In the genomic region with DNA sequence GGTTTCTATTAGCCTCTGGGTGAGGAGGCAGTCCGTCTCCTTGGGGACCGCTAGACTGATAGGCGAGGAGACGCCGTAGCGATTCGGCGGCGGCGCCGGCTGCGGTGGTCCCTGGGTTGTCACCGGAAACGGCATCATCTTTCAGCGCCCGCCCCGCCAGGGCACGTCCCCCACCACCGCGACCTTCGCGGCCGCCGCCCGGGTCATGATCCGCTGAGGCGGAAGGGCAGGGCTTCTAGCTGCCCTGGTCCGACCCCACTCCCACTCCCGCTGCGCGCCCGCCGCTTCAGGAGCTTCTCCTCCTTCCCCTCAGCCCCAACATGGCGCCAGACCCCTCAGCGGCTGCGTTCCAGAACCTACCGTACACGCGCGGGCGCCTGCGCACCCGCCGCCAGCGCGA, we compare ENCODE assay signal across 13 cellular contexts. TPM values are rescaled to one million over a fixed set of nuclear protein-coding genes. Genes with fewer than 3 reads are reported as not detected.
DNase-seq lines count a peak whose midpoint lies in the region; ATAC-seq lines count a peak whose summit lies in the region.
"Had no signal": no experiment of that assay in that cellular context is flagged by ENCODE, and none has a peak within 500 bp of the region (broad histone marks: within the 10 kb centered on the region; RNA-seq: fewer than 3 reads in every experiment).

A gene (minus strand): TSS at position 358 of the 400 bp plus-strand sequence. CDS start 220 bp downstream, at position 138.

- DNase-seq in activated naive CD8-positive, alpha-beta T cell treated with anti-CD3 and anti-CD28 coated beads for 36 hours = peak; percentile 58
- DNase-seq in iPS DF 6.9 (ENCODE audit: low read depth, low spot score) (no peak), SKM-1 (lab: John Stamatoyannopoulos, UW; ENCODE audit: unreplicated experiment) (no peak), DMS153 (lab: John Stamatoyannopoulos, UW) (no peak), ACHN (no peak)
- DNase-seq in stimulated activated CD8-positive, alpha-beta memory T cell treated with anti-CD3 and anti-CD28 coated beads, Interleukin-4, amount 100 ng/mL, for 48 hours = peak; percentile 56
- DNase-seq: effector CD4-positive, alpha-beta T cell; GF-D8; NCI-H524 had no signal

- no peak within 1 kb of the TSS for H3K27ac ChIP-seq in iPS DF 6.9 (ENCODE audit: low read length)
- H3K27ac ChIP-seq: neutrophil, VCaP had no signal

- peaks cover 3% of the 10 kb centered on the region for H3K4me1 Mint-ChIP-seq in activated naive CD8-positive, alpha-beta T cell treated with anti-CD3 and anti-CD28 coated beads for 36 hours

- H3K36me3 Mint-ChIP-seq in activated naive CD8-positive, alpha-beta T cell treated with anti-CD3 and anti-CD28 coated beads for 36 hours = peaks cover 7% of the 10 kb centered on the region

- peak within 1 kb of the TSS; percentile 59 for H3K4me3 Mint-ChIP-seq in activated naive CD8-positive, alpha-beta T cell treated with anti-CD3 and anti-CD28 coated beads for 36 hours

- no peaks in the 10 kb centered on the region for H3K27me3 ChIP-seq in iPS DF 6.9 (ENCODE audit: control insufficient read depth, insufficient read depth, low read length)

- H3K9me3 ChIP-seq in iPS DF 6.9 (ENCODE audit: control insufficient read depth, insufficient read depth, low read length) = peaks cover under 1% of the 10 kb centered on the region; the same call in 1 of the 2 replicates

- H3K36me3 ChIP-seq in iPS DF 6.9 (ENCODE audit: control insufficient read depth, insufficient read depth, low read length) = no peaks in the 10 kb centered on the region
- H3K36me3 ChIP-seq: neutrophil had no signal

- peaks cover 48% of the 10 kb centered on the region for H3K27me3 Mint-ChIP-seq in activated naive CD8-positive, alpha-beta T cell treated with anti-CD3 and anti-CD28 coated beads for 36 hours

- no peak within 1 kb of the TSS for H3K27ac Mint-ChIP-seq in activated naive CD8-positive, alpha-beta T cell treated with anti-CD3 and anti-CD28 coated beads for 36 hours

- peak within 1 kb of the TSS; percentile 52; the same call in 1 of the 2 replicates for H3K4me3 ChIP-seq in iPS DF 6.9 (ENCODE audit: low read length)

- H3K4me1 ChIP-seq in iPS DF 6.9 (ENCODE audit: control insufficient read depth, insufficient read depth, low read length) = 0 out of 2 replicates have a peak, but pooled peaks cover 2% of the 10 kb centered on the region

- in situ Hi-C loops in ACHN (cut with HindIII; ENCODE audit: low pct_ligation_motif_present, low pct_unique_long_range_greater_than_20kb, low sequenced_read_pairs) = no loop called here

- WGBS in iPS DF 6.9 (ENCODE audit: insufficient coverage, insufficient read length) = no CpG with 5 or more reads among the region's 46 CpGs

- peaks cover 10% of the 10 kb centered on the region for H3K9me3 Mint-ChIP-seq in activated naive CD8-positive, alpha-beta T cell treated with anti-CD3 and anti-CD28 coated beads for 36 hours

- ATAC-seq in GM18907 (IDR thresholded peaks at IDR 0.05; ENCODE audit: unreplicated experiment) (peak; percentile 58), GM21528 (IDR thresholded peaks at IDR 0.05; ENCODE audit: low FRiP score, unreplicated experiment) (no peak)

RNA-seq across cellular contexts. Expression of the gene that starts here (rescaled TPM):
- under 1 TPM in 1 of 2 experiments, not detected in 1; 0.04 TPM for total RNA-seq in activated naive CD8-positive, alpha-beta T cell treated with anti-CD3 and anti-CD28 coated beads for 36 hours

Comparison
In these comparisons a context has a peak if more than half of its experiments do, and no peak if none do; other contexts are left out.
1. Peak in DNase-seq in activated naive CD8-positive, alpha-beta T cell treated with anti-CD3 and anti-CD28 coated beads for 36 hours; RNA of the gene not detected or under 1 TPM.